8 cellular contexts compared by ENCODE assay signal in genomic region chr1:93661829-93662474, GRCh38. TPM values are rescaled to one million over a fixed set of nuclear protein-coding genes. Genes with fewer than 3 reads are reported as not detected.
DNase-seq lines count a peak whose midpoint lies in the region; ATAC-seq and TF ChIP-seq lines count a peak whose summit lies in the region.

No MANE protein-coding gene starts in this region.

- H3K27me3 ChIP-seq in fibroblast of lung (ENCODE audit: control insufficient read depth, insufficient read depth, low read length) (no peaks in the 10 kb centered on the region), stomach smooth muscle (ENCODE audit: control insufficient read depth in 1 of 2, insufficient read depth in 2 of 2, low read length in 2 of 2) (no peaks in the 10 kb centered on the region)

- no peak overlapping the region for H3K9ac ChIP-seq in fibroblast of lung (ENCODE audit: insufficient read depth, low read length)
- peak overlapping the region in 1 of 2 donors; percentile 42 for H3K9ac ChIP-seq in stomach smooth muscle (ENCODE audit: low read length in 2 of 2)

- H3K4me1 ChIP-seq in fibroblast of lung (ENCODE audit: control insufficient read depth, extremely low read depth, insufficient read depth, low read length) (peaks cover 30% of the 10 kb centered on the region), stomach smooth muscle (ENCODE audit: control insufficient read depth, insufficient read depth, low read length) (peaks cover 8% of the 10 kb centered on the region)

- peak; percentile 63 for ATAC-seq in GM19351 (IDR thresholded peaks at IDR 0.05; ENCODE audit: unreplicated experiment)

- no peaks in the 10 kb centered on the region for H4K20me1 ChIP-seq in fibroblast of lung (ENCODE audit: control insufficient read depth, extremely low read depth, insufficient read depth, low read length)

- H3K4me2 ChIP-seq in fibroblast of lung (ENCODE audit: extremely low read depth, insufficient read depth, low read length): peak overlapping the region; percentile 53

- H3K9me3 ChIP-seq in fibroblast of lung (ENCODE audit: control insufficient read depth, insufficient read depth, low read depth, low read length) (no peaks in the 10 kb centered on the region), stomach smooth muscle (ENCODE audit: control insufficient read depth in 2 of 2, low read length in 2 of 2) (no peaks in the 10 kb centered on the region)

- DNase-seq in RPMI7951 (ENCODE audit: low read depth) (peak; percentile 86), fibroblast of lung (ENCODE audit: low read depth in 2 of 2) (peak; percentile 88 to 89), NCI-H146 treated with DMSO at 0.1 percent for 48 hours (lab: John Stamatoyannopoulos, UW; ENCODE audit: unreplicated experiment) (no peak), posterior cingulate gyrus (no peak), MV-4-11 (lab: John Stamatoyannopoulos, UW) (no peak)
- no peak for DNase-seq in effector CD4-positive, alpha-beta T cell

- H3K4me3 ChIP-seq in fibroblast of lung (replicated peaks in 1 of 4; ENCODE audit: control extremely low read depth in 1 of 4, insufficient read depth in 1 of 4, low read depth in 3 of 4, low read length in 4 of 4) (peak overlapping the region in 1 of 4 experiments; percentile 19), stomach smooth muscle (ENCODE audit: low read length in 2 of 2) (peak overlapping the region; percentile 44 to 56)

- TF ChIP-seq CTCF in fibroblast of lung (conservative IDR thresholded peaks at IDR 0.05 in 1 of 2, IDR thresholded peaks at IDR 0.05 in 1 of 2; ENCODE audit: low read depth in 1 of 2, low read length in 2 of 2): no peak

- peaks cover 62% of the 10 kb centered on the region for H3K79me2 ChIP-seq in fibroblast of lung (ENCODE audit: control insufficient read depth, insufficient read depth, low read length)

- no peak overlapping the region for H2AFZ ChIP-seq in fibroblast of lung (ENCODE audit: low read length)

- intact Hi-C loops in posterior cingulate gyrus (cut with DNase I): no loop called here

- H3K36me3 ChIP-seq in fibroblast of lung (ENCODE audit: control insufficient read depth, insufficient read depth, low read length) (peaks cover 5% of the 10 kb centered on the region), stomach smooth muscle (ENCODE audit: control insufficient read depth in 2 of 2, insufficient read depth in 2 of 2, low read length in 2 of 2) (no peaks in the 10 kb centered on the region)

- H3K27ac ChIP-seq in fibroblast of lung (ENCODE audit: insufficient read depth, low read length) (peak overlapping the region; percentile 33), stomach smooth muscle (ENCODE audit: low read length) (no peak overlapping the region)

RNA-seq across cellular contexts. Expression of gene BCAR3, which starts 19.7 kb away (rescaled TPM):
- total RNA-seq in RPMI7951 (2014; rRNA removed; shearing (Covaris generic)): 50.1 and 60.0 TPM in 2 replicates
- total RNA-seq in fibroblast of lung: 34.4 and 35.2 TPM in 2 replicates
- polyA plus RNA-seq in fibroblast of lung: 12.6 and 19.9 TPM in 2 replicates
- polyA plus RNA-seq in fibroblast of lung (2012): 14.0 and 23.6 TPM in 2 replicates
- 18.0 and 28.1 TPM in 2 replicates for polyA minus RNA-seq in fibroblast of lung (ENCODE audit: low replicate concordance)

Comparison
In these comparisons a context has a peak if more than half of its experiments do, and no peak if none do; other contexts are left out.
1. DNase-seq: peak in RPMI7951 (single experiment) and fibroblast of lung (2 of 2); none in NCI-H146 treated with DMSO at 0.1 percent for 48 hours (single experiment), posterior cingulate gyrus (0 of 10), MV-4-11 (single experiment) and effector CD4-positive, alpha-beta T cell (single experiment).